22 cellular contexts compared by ENCODE assay signal in the genomic region with DNA sequence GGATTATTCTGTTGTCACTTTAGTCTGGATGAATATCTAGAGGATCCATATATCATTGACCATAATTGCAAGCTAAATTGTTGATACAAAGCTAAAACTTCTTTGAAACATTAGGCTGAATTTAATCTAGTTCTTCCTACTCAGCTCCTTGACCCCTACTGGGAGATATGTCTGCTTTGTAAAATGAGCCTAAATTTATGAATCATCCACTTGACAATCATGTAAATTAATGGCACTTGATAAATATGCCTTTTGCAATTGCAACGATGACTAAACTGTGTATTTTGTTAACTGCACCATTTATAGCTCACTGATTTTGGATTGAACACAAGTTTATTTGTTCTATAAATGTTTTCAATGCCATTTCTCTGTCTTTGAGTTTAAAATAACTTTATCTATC.
DNase-seq lines count a peak whose midpoint lies in the region; TF ChIP-seq lines count a peak whose summit lies in the region.
"Had no signal": no experiment of that assay in that cellular context is flagged by ENCODE, and none has a peak within 500 bp of the region (broad histone marks: within the 10 kb centered on the region; RNA-seq: fewer than 3 reads in every experiment).

No MANE protein-coding gene starts in this region.

- no peak overlapping the region for H3K27ac ChIP-seq in stomach
- H3K27ac ChIP-seq in thyroid gland, result no peak overlapping the region
- H3K27ac ChIP-seq: SJCRH30 had no signal

- H3K36me3 Mint-ChIP-seq in mesothelial cell of epicardium, result peaks cover 2% of the 10 kb centered on the region
- H3K36me3 Mint-ChIP-seq: CD4-positive, alpha-beta memory T cell had no signal

- intact Hi-C loops in stomach (cut with DNase I; ENCODE audit: low total_unique reads), result no loop called here
- intact Hi-C loops in thyroid gland (cut with DNase I), result no loop called here

- H3K27me3 Mint-ChIP-seq in mesothelial cell of epicardium (ENCODE audit: low read depth), result no peaks in the 10 kb centered on the region
- H3K27me3 Mint-ChIP-seq: CD4-positive, alpha-beta memory T cell had no signal

- no peaks in the 10 kb centered on the region for H3K9me3 ChIP-seq in stomach
- no peaks in the 10 kb centered on the region for H3K9me3 ChIP-seq in thyroid gland
- H3K9me3 ChIP-seq: SJCRH30 had no signal

- TF ChIP-seq EP300 in stomach (IDR thresholded peaks at IDR 0.05), result no peak

- H3K27ac Mint-ChIP-seq in mesothelial cell of epicardium, result peak overlapping the region; percentile 17
- H3K27ac Mint-ChIP-seq: CD4-positive, alpha-beta memory T cell had no signal

- no peaks in the 10 kb centered on the region for H3K36me3 ChIP-seq in stomach
- no peaks in the 10 kb centered on the region for H3K36me3 ChIP-seq in thyroid gland
- H3K36me3 ChIP-seq: SJCRH30 had no signal

- H3K4me1 Mint-ChIP-seq in mesothelial cell of epicardium, result peaks cover 30% of the 10 kb centered on the region
- H3K4me1 Mint-ChIP-seq: CD4-positive, alpha-beta memory T cell had no signal

- H3K4me1 ChIP-seq in stomach, result no peaks in the 10 kb centered on the region
- H3K4me1 ChIP-seq in thyroid gland, result no peaks in the 10 kb centered on the region
- H3K4me1 ChIP-seq: SJCRH30 had no signal

- 40 to 65% (median 56%) methylated on average over 1 of the region's 1 CpG for WGBS in stomach, 5 donors
- WGBS in thyroid gland, 2 donors, result 57 to 75% methylated on average over 1 of the region's 1 CpG

- H3K9me3 Mint-ChIP-seq in mesothelial cell of epicardium, result peaks cover 33% of the 10 kb centered on the region

- TF ChIP-seq POLR2A in stomach (IDR thresholded peaks at IDR 0.05) (no peak), thyroid gland (IDR thresholded peaks at IDR 0.05) (no peak)

- DNase-seq in NCI-H1417 (lab: John Stamatoyannopoulos, UW) (peak in 2 of 3 experiments; percentile 9 to 78), NCI-H1417 treated with DMSO at 0.1 percent for 48 hours (lab: John Stamatoyannopoulos, UW) (no peak), DMS79 treated with DMSO at 0.1 percent for 48 hours (lab: John Stamatoyannopoulos, UW) (peak; percentile 50), NCI-H69 (lab: John Stamatoyannopoulos, UW) (peak; percentile 70), mesothelial cell of epicardium (ENCODE audit: low spot score in 2 of 2, unreplicated experiment in 2 of 2) (no peak), stomach (no peak), thyroid gland (no peak)
- DNase-seq: AML-193; C1 segment of cervical spinal cord; CD4-positive, alpha-beta memory T cell; COR-L47; GOT3; KG1; MM.1S; NCI-H1436 treated with DMSO at 0.1 percent for 48 hours; NCI-H2029; NCI-H226; NCI-H510A; NCI-H774; SJCRH30; T-helper 2 cell had no signal

- no peak overlapping the region for H3K4me3 ChIP-seq in stomach
- H3K4me3 ChIP-seq in thyroid gland (replicated peaks in 1 of 3), result no peak overlapping the region
- H3K4me3 ChIP-seq: GM12878, SJCRH30 had no signal

- H3K4me3 Mint-ChIP-seq in mesothelial cell of epicardium, result no peak overlapping the region
- H3K4me3 Mint-ChIP-seq: CD4-positive, alpha-beta memory T cell had no signal

- H3K27me3 ChIP-seq in stomach (no peaks in the 10 kb centered on the region), thyroid gland (no peaks in the 10 kb centered on the region)
- H3K27me3 ChIP-seq: SJCRH30 had no signal

- TF ChIP-seq CTCF in mesothelial cell of epicardium (IDR thresholded peaks at IDR 0.05; ENCODE audit: unreplicated experiment) (no peak), stomach (IDR thresholded peaks at IDR 0.05) (no peak), thyroid gland (IDR thresholded peaks at IDR 0.05) (no peak)

Comparison
In these comparisons a context has a peak if more than half of its experiments do, and no peak if none do; other contexts are left out.
1. DNase-seq: peak in NCI-H1417 (2 of 3), DMS79 treated with DMSO at 0.1 percent for 48 hours (single experiment) and NCI-H69 (single experiment); none in NCI-H1417 treated with DMSO at 0.1 percent for 48 hours (single experiment), mesothelial cell of epicardium (0 of 2), stomach (single experiment) and thyroid gland (0 of 2).